ENCODE assay signal across 8 cellular contexts in genomic region chr19:18173054-18173571, GRCh38. TPM values are rescaled to one million over a fixed set of nuclear protein-coding genes. Genes with fewer than 3 reads are reported as not detected.
DNase-seq lines count a peak whose midpoint lies in the region; ATAC-seq and TF ChIP-seq lines count a peak whose summit lies in the region.

No MANE protein-coding gene starts in this region.

- intact Hi-C loops in uterus (cut with DNase I; ENCODE audit: low total_unique reads), result no loop called here

- no peak for TF ChIP-seq POLR2A in uterus (IDR thresholded peaks at IDR 0.05)

- TF ChIP-seq CTCF in liver (IDR thresholded peaks at IDR 0.05; ENCODE audit: low read depth, low read length, missing input control) (no peak), uterus (IDR thresholded peaks at IDR 0.05) (no peak)

- POLR2A ChIA-PET in HEK293T (lab: Yijun Ruan, JAX), result no interaction called here

- H3K4me1 ChIP-seq in ES-I3 (ENCODE audit: insufficient read depth, low read length) (no peaks in the 10 kb centered on the region), liver (ENCODE audit: control insufficient read depth in 4 of 4, insufficient read depth in 4 of 4, low read length in 3 of 4) (peaks cover 4 to 13% (median 8%) of the 10 kb centered on the region in 4 donors), uterus (peaks cover 0 to 3% of the 10 kb centered on the region in 2 donors)

- H3K9me3 ChIP-seq in ES-I3 (ENCODE audit: control insufficient read depth, insufficient read depth, low read length) (no peaks in the 10 kb centered on the region), liver (ENCODE audit: control insufficient read depth in 4 of 4, low read length in 3 of 4) (no peaks in the 10 kb centered on the region), uterus (no peaks in the 10 kb centered on the region)

- no peaks in the 10 kb centered on the region for H3K27me3 ChIP-seq in liver (ENCODE audit: control insufficient read depth in 4 of 4, insufficient read depth in 4 of 4, low read length in 3 of 4)
- no peaks in the 10 kb centered on the region for H3K27me3 ChIP-seq in uterus

- CTCF ChIA-PET in HEK293T (lab: Yijun Ruan, JAX), result no interaction called here

- peak overlapping the region; percentile 62 for H3K27ac ChIP-seq in angular gyrus (ENCODE audit: low read depth, low read length)
- H3K27ac ChIP-seq in liver (ENCODE audit: low read depth in 1 of 2, low read length in 2 of 2), result peak overlapping the region; percentile 77 to 86
- peak overlapping the region; percentile 44 to 68 for H3K27ac ChIP-seq in uterus

- peak overlapping the region; percentile 57 for H3K9ac ChIP-seq in ES-I3 (ENCODE audit: low read depth, low read length)
- H3K9ac ChIP-seq in liver (ENCODE audit: low read depth in 1 of 2, low read length in 2 of 2), result no peak overlapping the region

- no peak for TF ChIP-seq RAD21 in liver (IDR thresholded peaks at IDR 0.05)

- DNase-seq in uterus (peak in 1 of 2 donors; percentile 40), HEK293T (ENCODE audit: extremely low spot score) (no peak), DMS79 treated with DMSO at 0.1 percent for 48 hours (lab: John Stamatoyannopoulos, UW) (no peak)

- ATAC-seq in HG02938 (IDR thresholded peaks at IDR 0.05; ENCODE audit: unreplicated experiment) (peak; percentile 8), GM21786 (IDR thresholded peaks at IDR 0.05; ENCODE audit: unreplicated experiment) (no peak)

- whole genome bisulfite sequencing in liver, result 69% methylated on average over 18 of the region's 18 CpGs

- H3K36me3 ChIP-seq in ES-I3 (ENCODE audit: insufficient read depth, low read length) (no peaks in the 10 kb centered on the region; the same call in 1 of the 2 replicates), liver (ENCODE audit: control insufficient read depth in 4 of 4, insufficient read depth in 3 of 4, low read depth in 1 of 4, low read length in 3 of 4) (peaks cover 0 to 10% (median 4%) of the 10 kb centered on the region in 4 donors), uterus (no peaks in the 10 kb centered on the region)

- H3K4me3 ChIP-seq in liver (ENCODE audit: low read depth in 1 of 3, low read length in 3 of 3), result no peak overlapping the region
- H3K4me3 ChIP-seq in uterus, result peak overlapping the region; percentile 51 to 53

TF ChIP-seq in liver, 16 proteins besides CTCF, POLR2A, EP300 and RAD21 (continues in another document):
- TF ChIP-seq REST (IDR thresholded peaks at IDR 0.05) (no peak), TAF1 (conservative IDR thresholded peaks at IDR 0.05) (no peak), FOXA1 (IDR thresholded peaks at IDR 0.05) (no peak), FOXA2 (IDR thresholded peaks at IDR 0.05) (no peak), HNF4G (IDR thresholded peaks at IDR 0.05) (no peak), SP1 (IDR thresholded peaks at IDR 0.05) (no peak), ZBTB33 (IDR thresholded peaks at IDR 0.05) (no peak)

TF ChIP-seq in HEK293T, 16 proteins besides CTCF, POLR2A, EP300 and RAD21:
- no peak for TF ChIP-seq L3MBTL2 (conservative IDR thresholded peaks at IDR 0.05)
- TF ChIP-seq ARNT (IDR thresholded peaks at IDR 0.05), result no peak
- no peak for TF ChIP-seq CTBP1 (IDR thresholded peaks at IDR 0.05; ENCODE audit: borderline replicate concordance)
- TF ChIP-seq FOXM1 (IDR thresholded peaks at IDR 0.05; ENCODE audit: borderline replicate concordance), result no peak
- TF ChIP-seq TARDBP (IDR thresholded peaks at IDR 0.05), result no peak

RNA-seq across cellular contexts. Expression of gene IFI30, which starts 0.5 kb away (rescaled TPM):
- total RNA-seq in liver (100 to 1,000 TPM in 1 of 2 donors, 10 to 100 TPM in 1; 60.2 to 129 TPM), uterus (10 to 100 TPM in 2 of 4 donors, 1 to 10 TPM in 2; 4.1 to 17.4 (median 11.4) TPM)
- polyA plus RNA-seq in liver, result 100 to 1,000 TPM in 1 of 2 donors, 10 to 100 TPM in 1; 89.0 to 130 TPM

RNA-seq across cellular contexts. Expression of gene MPV17L2, which starts 19.9 kb away (rescaled TPM):
- total RNA-seq in liver (10 to 100 TPM in 1 of 2 donors, 1 to 10 TPM in 1; 3.6 to 12.1 TPM), uterus (10 to 100 TPM in 3 of 4 donors, 1 to 10 TPM in 1; 5.2 to 19.7 (median 11.1) TPM)
- polyA plus RNA-seq in liver, result 10 to 100 TPM; 16.1 to 28.0 TPM

RNA-seq across cellular contexts. Expression of gene PIK3R2, which starts 20.1 kb away (rescaled TPM):
- total RNA-seq in liver (10 to 100 TPM in 1 of 2 donors, 1 to 10 TPM in 1; 9.1 to 37.8 TPM), uterus (10 to 100 TPM; 17.2 to 39.4 (median 29.7) TPM)
- 1 to 10 TPM; 1.5 to 6.2 TPM for polyA plus RNA-seq in liver

RNA-seq across cellular contexts. Expression of gene RAB3A, which starts 30.7 kb away (rescaled TPM):
- total RNA-seq in liver, result under 1 TPM; 0.33 to 0.84 TPM
- 1 to 10 TPM in 1 of 2 donors, under 1 TPM in 1; 0.74 to 1.7 TPM for polyA plus RNA-seq in liver
- 1 to 10 TPM in 1 of 4 donors, under 1 TPM in 2, not detected in 1; 0.69 to 3.8 (median 0.77) TPM for total RNA-seq in uterus

RNA-seq across cellular contexts. Expression of gene PDE4C, which starts 53.1 kb away (rescaled TPM):
- total RNA-seq in liver, result under 1 TPM; 0.51 to 0.75 TPM
- polyA plus RNA-seq in liver, result under 1 TPM in 1 of 2 donors, not detected in 1; 0.23 TPM
- 1 to 10 TPM in 2 of 4 donors, not detected in 2; 1.7 to 3.3 TPM for total RNA-seq in uterus

Comparison
In these comparisons a context has a peak if more than half of its experiments do, and no peak if none do; other contexts are left out.
1. H3K4me3 ChIP-seq: peak in uterus (2 of 2); none in liver (0 of 3).
2. Peak in every context shown above with its lines, with median percentiles within 50 percentile points of each other: H3K27ac ChIP-seq.